ENCODE assay signal across 1 cellular context in genomic region chr7:150368098-150368883, GRCh38.
TF ChIP-seq lines count a peak whose summit lies in the region.

Gene REPIN1, plus strand, starts transcription at chr7:150368822. Its CDS starts 890 bp downstream, at chr7:150369712.

TF ChIP-seq in SK-N-SH, 30 proteins besides CTCF, POLR2A, EP300 and RAD21 (continued from another document):
- TF ChIP-seq FOXJ3 (CRISPR knock-in tag; IDR thresholded peaks at IDR 0.05) (no peak), FOXM1 (IDR thresholded peaks at IDR 0.05; ENCODE audit: low read depth) (no peak), SIN3A (IDR thresholded peaks at IDR 0.05; ENCODE audit: borderline replicate concordance, low read depth, low read length) (peak; percentile 89), EZH2phosphoT487 (IDR thresholded peaks at IDR 0.05; ENCODE audit: borderline replicate concordance, low read depth) (no peak)
- TF ChIP-seq, protein P1, sequence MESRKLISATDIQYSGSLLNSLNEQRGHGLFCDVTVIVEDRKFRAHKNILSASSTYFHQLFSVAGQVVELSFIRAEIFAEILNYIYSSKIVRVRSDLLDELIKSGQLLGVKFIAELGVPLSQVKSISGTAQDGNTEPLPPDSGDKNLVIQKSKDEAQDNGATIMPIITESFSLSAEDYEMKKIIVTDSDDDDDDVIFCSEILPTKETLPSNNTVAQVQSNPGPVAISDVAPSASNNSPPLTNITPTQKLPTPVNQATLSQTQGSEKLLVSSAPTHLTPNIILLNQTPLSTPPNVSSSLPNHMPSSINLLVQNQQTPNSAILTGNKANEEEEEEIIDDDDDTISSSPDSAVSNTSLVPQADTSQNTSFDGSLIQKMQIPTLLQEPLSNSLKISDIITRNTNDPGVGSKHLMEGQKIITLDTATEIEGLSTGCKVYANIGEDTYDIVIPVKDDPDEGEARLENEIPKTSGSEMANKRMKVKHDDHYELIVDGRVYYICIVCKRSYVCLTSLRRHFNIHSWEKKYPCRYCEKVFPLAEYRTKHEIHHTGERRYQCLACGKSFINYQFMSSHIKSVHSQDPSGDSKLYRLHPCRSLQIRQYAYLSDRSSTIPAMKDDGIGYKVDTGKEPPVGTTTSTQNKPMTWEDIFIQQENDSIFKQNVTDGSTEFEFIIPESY (IDR thresholded peaks at IDR 0.05; ENCODE audit: borderline replicate concordance, low read depth) = no peak; the same call in 1 of the 2 replicates
- TF ChIP-seq, protein P2, sequence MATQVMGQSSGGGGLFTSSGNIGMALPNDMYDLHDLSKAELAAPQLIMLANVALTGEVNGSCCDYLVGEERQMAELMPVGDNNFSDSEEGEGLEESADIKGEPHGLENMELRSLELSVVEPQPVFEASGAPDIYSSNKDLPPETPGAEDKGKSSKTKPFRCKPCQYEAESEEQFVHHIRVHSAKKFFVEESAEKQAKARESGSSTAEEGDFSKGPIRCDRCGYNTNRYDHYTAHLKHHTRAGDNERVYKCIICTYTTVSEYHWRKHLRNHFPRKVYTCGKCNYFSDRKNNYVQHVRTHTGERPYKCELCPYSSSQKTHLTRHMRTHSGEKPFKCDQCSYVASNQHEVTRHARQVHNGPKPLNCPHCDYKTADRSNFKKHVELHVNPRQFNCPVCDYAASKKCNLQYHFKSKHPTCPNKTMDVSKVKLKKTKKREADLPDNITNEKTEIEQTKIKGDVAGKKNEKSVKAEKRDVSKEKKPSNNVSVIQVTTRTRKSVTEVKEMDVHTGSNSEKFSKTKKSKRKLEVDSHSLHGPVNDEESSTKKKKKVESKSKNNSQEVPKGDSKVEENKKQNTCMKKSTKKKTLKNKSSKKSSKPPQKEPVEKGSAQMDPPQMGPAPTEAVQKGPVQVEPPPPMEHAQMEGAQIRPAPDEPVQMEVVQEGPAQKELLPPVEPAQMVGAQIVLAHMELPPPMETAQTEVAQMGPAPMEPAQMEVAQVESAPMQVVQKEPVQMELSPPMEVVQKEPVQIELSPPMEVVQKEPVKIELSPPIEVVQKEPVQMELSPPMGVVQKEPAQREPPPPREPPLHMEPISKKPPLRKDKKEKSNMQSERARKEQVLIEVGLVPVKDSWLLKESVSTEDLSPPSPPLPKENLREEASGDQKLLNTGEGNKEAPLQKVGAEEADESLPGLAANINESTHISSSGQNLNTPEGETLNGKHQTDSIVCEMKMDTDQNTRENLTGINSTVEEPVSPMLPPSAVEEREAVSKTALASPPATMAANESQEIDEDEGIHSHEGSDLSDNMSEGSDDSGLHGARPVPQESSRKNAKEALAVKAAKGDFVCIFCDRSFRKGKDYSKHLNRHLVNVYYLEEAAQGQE (IDR thresholded peaks at IDR 0.05; ENCODE audit: low read depth, low read length) = peak; percentile 67
TF ChIP-seq in SK-N-SH: peak in this region for 15.
